9 cellular contexts compared by ENCODE assay signal in genomic region chr7:134755422-134756022, GRCh38. TPM values are rescaled to one million over a fixed set of nuclear protein-coding genes. Genes with fewer than 3 reads are reported as not detected.
DNase-seq lines count a peak whose midpoint lies in the region; ATAC-seq, FAIRE-seq and TF ChIP-seq lines count a peak whose summit lies in the region.
"Had no signal": no experiment of that assay in that cellular context is flagged by ENCODE, and none has a peak within 500 bp of the region (broad histone marks: within the 10 kb centered on the region; RNA-seq: fewer than 3 reads in every experiment).

No MANE protein-coding gene starts in this region.

- H3K9ac ChIP-seq in liver (ENCODE audit: low read depth in 1 of 2, low read length in 2 of 2) (no peak overlapping the region), HepG2 (ENCODE audit: insufficient read depth, low read depth, low read length) (no peak overlapping the region)

- H3K27me3 ChIP-seq in liver (ENCODE audit: control insufficient read depth in 4 of 4, insufficient read depth in 4 of 4, low read length in 3 of 4) (no peaks in the 10 kb centered on the region), HepG2 (ENCODE audit: control insufficient read depth in 1 of 2, insufficient read depth in 2 of 2, low read length in 2 of 2) (no peaks in the 10 kb centered on the region; a peak in 1 of 5 replicates), upper lobe of right lung (no peaks in the 10 kb centered on the region)

- FAIRE-seq in HepG2 (lab: Jason Lieb, UNC) = no peak

- H3K27ac ChIP-seq in liver (ENCODE audit: low read depth in 1 of 2, low read length in 2 of 2) = no peak overlapping the region
- H3K27ac ChIP-seq in HepG2 (ENCODE audit: extremely low read length, insufficient read depth, low read length) = no peak overlapping the region
- H3K27ac ChIP-seq in upper lobe of right lung = no peak overlapping the region

- H3K27me3 Mint-ChIP-seq in activated T-helper 1 cell treated with anti-CD3 and anti-CD28 coated beads, Interleukin-12 subunit alpha, Interleukin-12 subunit beta, Interleukin-2, Interleukin-4 antibody, amounts not matched to agents 30 ng/mL and 10 ng/mL and 1 ng/mL, durations not matched to agents 14 hours and 24 hours and 36 hours (ENCODE audit: insufficient read depth) = no peaks in the 10 kb centered on the region

- H3K9me3 Mint-ChIP-seq in activated T-helper 1 cell treated with anti-CD3 and anti-CD28 coated beads, Interleukin-12 subunit alpha, Interleukin-12 subunit beta, Interleukin-2, Interleukin-4 antibody, amounts not matched to agents 30 ng/mL and 10 ng/mL and 1 ng/mL, durations not matched to agents 14 hours and 24 hours and 36 hours = no peaks in the 10 kb centered on the region
- H3K9me3 Mint-ChIP-seq: activated naive CD4-positive, alpha-beta T cell treated with anti-CD3 and anti-CD28 coated beads, Interleukin-2, amount 50 U/mL, for 72 hours had no signal

- no peak overlapping the region for H3K4me3 Mint-ChIP-seq in activated T-helper 1 cell treated with anti-CD3 and anti-CD28 coated beads, Interleukin-12 subunit alpha, Interleukin-12 subunit beta, Interleukin-2, Interleukin-4 antibody, amounts not matched to agents 30 ng/mL and 10 ng/mL and 1 ng/mL, durations not matched to agents 14 hours and 24 hours and 36 hours

- ATAC-seq in HepG2 = no peak
- no peak for ATAC-seq in upper lobe of right lung
- ATAC-seq in HG02885 (IDR thresholded peaks at IDR 0.05; ENCODE audit: poor library complexity, unreplicated experiment) = no peak
- no peak for ATAC-seq in HG03280 (IDR thresholded peaks at IDR 0.05; ENCODE audit: unreplicated experiment)
- ATAC-seq in GM18502 (IDR thresholded peaks at IDR 0.05; ENCODE audit: poor library complexity, unreplicated experiment) = no peak

- peak; percentile 66 to 70 for TF ChIP-seq RAD21 in liver (IDR thresholded peaks at IDR 0.05)
- TF ChIP-seq RAD21 in HepG2 (CRISPR knock-in tag; IDR thresholded peaks at IDR 0.05) = no peak

- CTCF ChIA-PET in HepG2 (lab: Yijun Ruan, JAX; ENCODE audit: low intra/inter-chr PET ratio, low total read pairs) = no interaction called here

- in situ Hi-C loops in HepG2 (cut with HindIII; ENCODE audit: extremely low pct_ligation_motif_present, low pct_unique_long_range_greater_than_20kb) = no loop called here

- TF ChIP-seq CTCF in liver (IDR thresholded peaks at IDR 0.05; ENCODE audit: low read depth, low read length, missing input control) (peak; percentile 42), HepG2 (CRISPR knock-in tag; IDR thresholded peaks at IDR 0.05) (no peak), upper lobe of right lung (IDR thresholded peaks at IDR 0.05) (peak; percentile 59)

- H3K27ac Mint-ChIP-seq in activated T-helper 1 cell treated with anti-CD3 and anti-CD28 coated beads, Interleukin-12 subunit alpha, Interleukin-12 subunit beta, Interleukin-2, Interleukin-4 antibody, amounts not matched to agents 30 ng/mL and 10 ng/mL and 1 ng/mL, durations not matched to agents 14 hours and 24 hours and 36 hours = no peak overlapping the region
- H3K27ac Mint-ChIP-seq: activated naive CD4-positive, alpha-beta T cell treated with anti-CD3 and anti-CD28 coated beads, Interleukin-2, amount 50 U/mL, for 72 hours had no signal

- peaks cover 7% of the 10 kb centered on the region for H3K4me1 Mint-ChIP-seq in activated T-helper 1 cell treated with anti-CD3 and anti-CD28 coated beads, Interleukin-12 subunit alpha, Interleukin-12 subunit beta, Interleukin-2, Interleukin-4 antibody, amounts not matched to agents 30 ng/mL and 10 ng/mL and 1 ng/mL, durations not matched to agents 14 hours and 24 hours and 36 hours (ENCODE audit: low read depth)

- H2AFZ ChIP-seq in HepG2 (ENCODE audit: low read length) = no peak overlapping the region

- TF ChIP-seq EP300 in HepG2 (IDR thresholded peaks at IDR 0.05; ENCODE audit: low read depth in 2 of 2, low read length in 2 of 2) (no peak), HepG2 (CRISPR knock-in tag; IDR thresholded peaks at IDR 0.05; ENCODE audit: borderline replicate concordance) (no peak)

- H3K4me1 ChIP-seq in liver (ENCODE audit: control insufficient read depth in 4 of 4, insufficient read depth in 4 of 4, low read length in 3 of 4) (no peaks in the 10 kb centered on the region), HepG2 (ENCODE audit: insufficient read depth, low read length) (no peaks in the 10 kb centered on the region), upper lobe of right lung (no peaks in the 10 kb centered on the region)

- TF ChIP-seq POLR2A in HepG2 (IDR thresholded peaks at IDR 0.05; ENCODE audit: insufficient read depth in 1 of 2, low read depth in 2 of 2, low read length in 2 of 2) = no peak

- H3K36me3 ChIP-seq in liver (ENCODE audit: control insufficient read depth in 4 of 4, insufficient read depth in 3 of 4, low read depth in 1 of 4, low read length in 3 of 4) (no peaks in the 10 kb centered on the region), HepG2 (replicated peaks in 1 of 2; ENCODE audit: control insufficient read depth in 1 of 2, insufficient read depth in 2 of 2, low read length in 2 of 2) (no peaks in the 10 kb centered on the region), upper lobe of right lung (no peaks in the 10 kb centered on the region)

- BruUV-seq in HepG2 (replicated peaks; lab: Mats Ljungman, UMichigan) = no TSS peak

- H4K20me1 ChIP-seq in HepG2 (ENCODE audit: insufficient read depth, low read length) = no peaks in the 10 kb centered on the region

- no peaks in the 10 kb centered on the region for H3K9me3 ChIP-seq in liver (ENCODE audit: control insufficient read depth in 4 of 4, low read length in 3 of 4)
- H3K9me3 ChIP-seq in HepG2 (ENCODE audit: low read length) = no peaks in the 10 kb centered on the region
- no peaks in the 10 kb centered on the region for H3K9me3 ChIP-seq in upper lobe of right lung

- POLR2A ChIA-PET in HepG2 (lab: Yijun Ruan, JAX) = no interaction called here

- no peaks in the 10 kb centered on the region for H3K79me2 ChIP-seq in HepG2 (ENCODE audit: insufficient read depth, low read length)

- DNase-seq in HepG2 (ENCODE audit: low spot score) (no peak), left kidney (ENCODE audit: low read depth, low spot score) (peak; percentile 20), upper lobe of right lung (no peak)
- peak; percentile 3 for DNase-seq in activated T-helper 1 cell treated with anti-CD3 and anti-CD28 coated beads, Interleukin-12 subunit alpha, Interleukin-12 subunit beta, Interleukin-2, Interleukin-4 antibody, amounts not matched to agents 30 ng/mL and 10 ng/mL and 1 ng/mL, durations not matched to agents 14 hours and 24 hours and 36 hours (ENCODE audit: low spot score)

- 30% methylated on average over 1 of the region's 1 CpG for WGBS in liver
- WGBS in HepG2 (ENCODE audit: low lambda C conversion rate) = 5% methylated on average over 1 of the region's 1 CpG

- intact Hi-C loops in HepG2 (cut with micrococcal nuclease; ENCODE audit: unreplicated experiment) (loop anchor here (2.0 kb wide), 1 partner anchor 123 kb away; no protein-coding TSS in a partner anchor), upper lobe of right lung (cut with DNase I) (no loop called here)
- intact Hi-C loops in activated T-helper 1 cell treated with anti-CD3 and anti-CD28 coated beads, Interleukin-12 subunit alpha, Interleukin-12 subunit beta, Interleukin-2, Interleukin-4 antibody, amounts not matched to agents 30 ng/mL and 10 ng/mL and 1 ng/mL, durations not matched to agents 14 hours and 24 hours and 36 hours (cut with micrococcal nuclease) = loop anchor here (1.0 to 10.0 kb wide), 5 partner anchors 31 to 419 kb away; partner anchors contain the start of gene CYREN

- H3K4me3 ChIP-seq in liver (ENCODE audit: low read depth in 1 of 3, low read length in 3 of 3) (no peak overlapping the region), HepG2 (replicated peaks in 1 of 3; ENCODE audit: insufficient read depth in 1 of 3, low read depth in 2 of 3, low read length in 3 of 3) (no peak overlapping the region), upper lobe of right lung (no peak overlapping the region)

- no peak overlapping the region for H3K4me2 ChIP-seq in HepG2 (ENCODE audit: low read depth, low read length)

- H3K36me3 Mint-ChIP-seq in activated T-helper 1 cell treated with anti-CD3 and anti-CD28 coated beads, Interleukin-12 subunit alpha, Interleukin-12 subunit beta, Interleukin-2, Interleukin-4 antibody, amounts not matched to agents 30 ng/mL and 10 ng/mL and 1 ng/mL, durations not matched to agents 14 hours and 24 hours and 36 hours (ENCODE audit: low read depth) = no peaks in the 10 kb centered on the region
- H3K36me3 Mint-ChIP-seq: activated naive CD4-positive, alpha-beta T cell treated with anti-CD3 and anti-CD28 coated beads, Interleukin-2, amount 50 U/mL, for 72 hours had no signal

RNA-seq across cellular contexts. Expression of gene CALD1, which starts 23.9 kb away (rescaled TPM):
- total RNA-seq in liver = 100 to 1,000 TPM in 1 of 2 donors, 10 to 100 TPM in 1; 48.0 to 107 TPM
- polyA plus RNA-seq in liver = 100 to 1,000 TPM in 1 of 2 donors, 10 to 100 TPM in 1; 83.4 to 226 TPM
- total RNA-seq in HepG2 (2016; rRNA removed; fragmentation: Illumina TruSeq; extraction: Trizol) = 61.2 and 112 TPM in 2 replicates
- total RNA-seq in HepG2 (2016; cell fraction: cytosol; rRNA removed; fragmentation: Illumina TruSeq; extraction: Trizol; ENCODE audit: low read depth) = 6.9 and 7.3 TPM in 2 replicates
- 58.1 and 110 TPM in 2 replicates for total RNA-seq in HepG2 (2016; cell fraction: insoluble cytoplasmic fraction; rRNA removed; fragmentation: Illumina TruSeq; extraction: Trizol)
- 23.3 and 28.0 TPM in 2 replicates for total RNA-seq in HepG2 (2016; cell fraction: membrane; rRNA removed; fragmentation: Illumina TruSeq; extraction: Trizol)
- total RNA-seq in HepG2 (2016; cell fraction: nucleus; rRNA removed; fragmentation: Illumina TruSeq; extraction: Trizol) = 90.3 and 105 TPM in 2 replicates
- 40.5 and 53.0 TPM in 2 replicates for polyA plus RNA-seq in HepG2 (2011; rRNA removed)
- 23.1 and 27.0 TPM in 2 replicates for polyA plus RNA-seq in HepG2 (2011; cell fraction: cytosol; rRNA removed)
- polyA plus RNA-seq in HepG2 (2011; cell fraction: nucleus; rRNA removed) = 43.6 and 46.2 TPM in 2 replicates
- 46.2 and 70.1 TPM in 2 replicates for polyA plus RNA-seq in HepG2 (2012)
- polyA plus RNA-seq in HepG2 (2016; cell fraction: cytosol; fragmentation: Illumina TruSeq; extraction: Trizol; ENCODE audit: low read depth) = 5.7 and 5.9 TPM in 2 replicates
- 68.7 and 69.2 TPM in 2 replicates for polyA plus RNA-seq in HepG2 (2016; cell fraction: insoluble cytoplasmic fraction; fragmentation: Illumina TruSeq; extraction: Trizol; ENCODE audit: low read depth)
- polyA plus RNA-seq in HepG2 (2016; cell fraction: membrane; fragmentation: Illumina TruSeq; extraction: Trizol; ENCODE audit: low read depth) = 15.4 and 18.4 TPM in 2 replicates
- polyA plus RNA-seq in HepG2 (2016; cell fraction: nucleus; fragmentation: Illumina TruSeq; extraction: Trizol; ENCODE audit: insufficient read depth, low read depth) = 147 and 164 TPM in 2 replicates
- 12.7 and 23.5 TPM in 2 replicates for polyA minus RNA-seq in HepG2 (2011; rRNA and poly(A)+ RNA removed; ENCODE audit: low replicate concordance)
- 42.9 and 53.8 TPM in 2 replicates for polyA minus RNA-seq in HepG2 (2011; cell fraction: cytosol; rRNA and poly(A)+ RNA removed)
- polyA minus RNA-seq in HepG2 (2011; cell fraction: nucleus; rRNA and poly(A)+ RNA removed) = 76.2 and 91.5 TPM in 2 replicates
- total RNA-seq in activated T-helper 1 cell treated with anti-CD3 and anti-CD28 coated beads, Interleukin-12 subunit alpha, Interleukin-12 subunit beta, Interleukin-2, Interleukin-4 antibody, amounts not matched to agents 30 ng/mL and 10 ng/mL and 1 ng/mL, durations not matched to agents 14 hours and 24 hours and 36 hours = 2.3 and 3.3 TPM in 2 replicates
- 213 TPM for total RNA-seq in upper lobe of right lung

Comparison
In these comparisons a context has a peak if more than half of its experiments do, and no peak if none do; other contexts are left out.
1. DNase-seq: peak in activated T-helper 1 cell treated with anti-CD3 and anti-CD28 coated beads, Interleukin-12 subunit alpha, Interleukin-12 subunit beta, Interleukin-2, Interleukin-4 antibody, amounts not matched to agents 30 ng/mL and 10 ng/mL and 1 ng/mL, durations not matched to agents 14 hours and 24 hours and 36 hours (single experiment) and left kidney (single experiment); none in HepG2 (single experiment) and upper lobe of right lung (single experiment).